ENCODE assay signal across 11 cellular contexts in genomic region chr10:97069576-97070362, GRCh38.
DNase-seq lines count a peak whose midpoint lies in the region; ATAC-seq and TF ChIP-seq lines count a peak whose summit lies in the region.
"Had no signal": no experiment of that assay in that cellular context is flagged by ENCODE, and none has a peak within 500 bp of the region (broad histone marks: within the 10 kb centered on the region; RNA-seq: fewer than 3 reads in every experiment).

No MANE protein-coding gene starts in this region.

- DNase-seq in Caki2 (ENCODE audit: low read depth) (peak; percentile 35), HT-29 (ENCODE audit: low spot score) (peak; percentile 97), fibroblast of lung (ENCODE audit: low read depth in 2 of 2) (peak; percentile 6 to 22), NCI-H748 (lab: John Stamatoyannopoulos, UW; ENCODE audit: unreplicated experiment) (no peak), OCI-M2 (lab: John Stamatoyannopoulos, UW; ENCODE audit: unreplicated experiment) (no peak), left colon (no peak)
- peak; percentile 16 for DNase-seq in T-helper 2 cell treated with Interferon-gamma antibody and Interleukin-4, amounts not matched to agents 5 μg/mL and 100 μg/mL, for 36 hours (ENCODE audit: low spot score)
- DNase-seq in activated CD8-positive, alpha-beta memory T cell treated with anti-CD3 and anti-CD28 coated beads, Interleukin-2, amount 50 U/mL, for 48 hours, result no peak
- DNase-seq: cerebellar nuclear complex, NCI-H226, ovary had no signal

- intact Hi-C loops in left colon (cut with DNase I, micrococcal nuclease), result loop anchor here (5.0 kb wide), 3 partner anchors 138 to 153 kb away; no protein-coding TSS in a partner anchor

- no peak overlapping the region for H3K4me3 ChIP-seq in fibroblast of lung (replicated peaks in 1 of 4; ENCODE audit: control extremely low read depth in 1 of 4, insufficient read depth in 1 of 4, low read depth in 3 of 4, low read length in 4 of 4)
- H3K4me3 ChIP-seq: ovary had no signal

- H2AFZ ChIP-seq in fibroblast of lung (ENCODE audit: low read length), result no peak overlapping the region

- H3K4me1 ChIP-seq in fibroblast of lung (ENCODE audit: control insufficient read depth, extremely low read depth, insufficient read depth, low read length), result no peaks in the 10 kb centered on the region

- no peaks in the 10 kb centered on the region for H3K79me2 ChIP-seq in fibroblast of lung (ENCODE audit: control insufficient read depth, insufficient read depth, low read length)

- H3K36me3 ChIP-seq in fibroblast of lung (ENCODE audit: control insufficient read depth, insufficient read depth, low read length), result no peaks in the 10 kb centered on the region
- H3K36me3 ChIP-seq: ovary had no signal

- in situ Hi-C loops in Caki2 (cut with HindIII; ENCODE audit: low pct_unique_long_range_greater_than_20kb, low sequenced_read_pairs), result no loop called here

- H4K20me1 ChIP-seq in fibroblast of lung (ENCODE audit: control insufficient read depth, extremely low read depth, insufficient read depth, low read length), result no peaks in the 10 kb centered on the region

- no peak overlapping the region for H3K4me3 Mint-ChIP-seq in T-helper 2 cell treated with Interferon-gamma antibody and Interleukin-4, amounts not matched to agents 5 μg/mL and 100 μg/mL, for 36 hours

- no peak for ATAC-seq in left colon

- H3K27ac ChIP-seq in fibroblast of lung (ENCODE audit: insufficient read depth, low read length), result no peak overlapping the region
- H3K27ac ChIP-seq: ovary had no signal

- peaks cover 9% of the 10 kb centered on the region for H3K27me3 Mint-ChIP-seq in T-helper 2 cell treated with Interferon-gamma antibody and Interleukin-4, amounts not matched to agents 5 μg/mL and 100 μg/mL, for 36 hours (ENCODE audit: low read depth)

- H3K9me3 ChIP-seq in fibroblast of lung (ENCODE audit: control insufficient read depth, insufficient read depth, low read depth, low read length), result no peaks in the 10 kb centered on the region
- H3K9me3 ChIP-seq: ovary had no signal

- H3K36me3 Mint-ChIP-seq in T-helper 2 cell treated with Interferon-gamma antibody and Interleukin-4, amounts not matched to agents 5 μg/mL and 100 μg/mL, for 36 hours (ENCODE audit: low read depth), result no peaks in the 10 kb centered on the region

- no peak overlapping the region for H3K9ac ChIP-seq in fibroblast of lung (ENCODE audit: insufficient read depth, low read length)

- peaks cover 8% of the 10 kb centered on the region for H3K9me3 Mint-ChIP-seq in T-helper 2 cell treated with Interferon-gamma antibody and Interleukin-4, amounts not matched to agents 5 μg/mL and 100 μg/mL, for 36 hours

- H3K4me1 Mint-ChIP-seq in T-helper 2 cell treated with Interferon-gamma antibody and Interleukin-4, amounts not matched to agents 5 μg/mL and 100 μg/mL, for 36 hours (ENCODE audit: low read depth), result peaks cover 7% of the 10 kb centered on the region

- peaks cover 3% of the 10 kb centered on the region for H3K27me3 ChIP-seq in fibroblast of lung (ENCODE audit: control insufficient read depth, insufficient read depth, low read length)
- H3K27me3 ChIP-seq: ovary had no signal

- H3K27ac Mint-ChIP-seq in T-helper 2 cell treated with Interferon-gamma antibody and Interleukin-4, amounts not matched to agents 5 μg/mL and 100 μg/mL, for 36 hours, result no peak overlapping the region

- no peak for TF ChIP-seq CTCF in fibroblast of lung (conservative IDR thresholded peaks at IDR 0.05 in 1 of 2, IDR thresholded peaks at IDR 0.05 in 1 of 2; ENCODE audit: low read depth in 1 of 2, low read length in 2 of 2)

- no peak overlapping the region for H3K4me2 ChIP-seq in fibroblast of lung (ENCODE audit: extremely low read depth, insufficient read depth, low read length)

Comparison
In these comparisons a context has a peak if more than half of its experiments do, and no peak if none do; other contexts are left out.
1. DNase-seq: peak in Caki2 (single experiment), HT-29 (single experiment), T-helper 2 cell treated with Interferon-gamma antibody and Interleukin-4, amounts not matched to agents 5 μg/mL and 100 μg/mL, for 36 hours (single experiment) and fibroblast of lung (2 of 2); none in NCI-H748 (single experiment), OCI-M2 (single experiment), activated CD8-positive, alpha-beta memory T cell treated with anti-CD3 and anti-CD28 coated beads, Interleukin-2, amount 50 U/mL, for 48 hours (single experiment) and left colon (0 of 2).